Comparison of ENCODE assay signal across 4 cellular contexts in the genomic region with DNA sequence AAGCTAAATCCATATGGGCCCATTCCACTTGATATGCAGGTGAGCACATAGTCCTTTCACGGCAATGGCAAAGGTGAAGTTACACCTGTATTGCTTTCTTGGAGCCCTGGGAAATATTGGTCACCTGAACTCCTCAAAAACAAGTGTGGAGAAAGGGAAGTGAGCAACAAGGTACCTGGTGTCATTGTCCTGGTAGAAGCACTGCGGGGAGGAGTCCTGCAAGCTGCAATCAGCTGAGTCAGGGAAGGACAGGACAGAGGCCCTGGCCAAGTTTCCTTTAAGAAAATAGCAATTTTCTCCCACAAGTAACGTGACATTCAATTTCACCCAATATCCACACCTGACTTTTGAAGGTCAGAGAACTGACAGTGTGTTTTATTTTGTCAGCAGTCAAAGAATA.
TF ChIP-seq lines count a peak whose summit lies in the region.

No MANE protein-coding gene starts in this region.

TF ChIP-seq in liver, 16 proteins besides CTCF, POLR2A, EP300 and RAD21:
- TF ChIP-seq HNF4A (conservative IDR thresholded peaks at IDR 0.05): peak in 1 of 2 donors; percentile 12
- peak; percentile 52 to 63 for TF ChIP-seq RXRA (IDR thresholded peaks at IDR 0.05)
- no peak for TF ChIP-seq TAF1 (conservative IDR thresholded peaks at IDR 0.05)

TF ChIP-seq in HepG2, 621 proteins besides CTCF, POLR2A, EP300 and RAD21 (continues in another document):
- TF ChIP-seq SOX6 (IDR thresholded peaks at IDR 0.05): no peak
- no peak for TF ChIP-seq SOX6 (CRISPR knock-in tag; IDR thresholded peaks at IDR 0.05)
- no peak for TF ChIP-seq ERF (CRISPR knock-in tag; IDR thresholded peaks at IDR 0.05)
- TF ChIP-seq, protein P1, sequence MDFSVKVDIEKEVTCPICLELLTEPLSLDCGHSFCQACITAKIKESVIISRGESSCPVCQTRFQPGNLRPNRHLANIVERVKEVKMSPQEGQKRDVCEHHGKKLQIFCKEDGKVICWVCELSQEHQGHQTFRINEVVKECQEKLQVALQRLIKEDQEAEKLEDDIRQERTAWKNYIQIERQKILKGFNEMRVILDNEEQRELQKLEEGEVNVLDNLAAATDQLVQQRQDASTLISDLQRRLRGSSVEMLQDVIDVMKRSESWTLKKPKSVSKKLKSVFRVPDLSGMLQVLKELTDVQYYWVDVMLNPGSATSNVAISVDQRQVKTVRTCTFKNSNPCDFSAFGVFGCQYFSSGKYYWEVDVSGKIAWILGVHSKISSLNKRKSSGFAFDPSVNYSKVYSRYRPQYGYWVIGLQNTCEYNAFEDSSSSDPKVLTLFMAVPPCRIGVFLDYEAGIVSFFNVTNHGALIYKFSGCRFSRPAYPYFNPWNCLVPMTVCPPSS (IDR thresholded peaks at IDR 0.05): no peak
- TF ChIP-seq, protein P2, sequence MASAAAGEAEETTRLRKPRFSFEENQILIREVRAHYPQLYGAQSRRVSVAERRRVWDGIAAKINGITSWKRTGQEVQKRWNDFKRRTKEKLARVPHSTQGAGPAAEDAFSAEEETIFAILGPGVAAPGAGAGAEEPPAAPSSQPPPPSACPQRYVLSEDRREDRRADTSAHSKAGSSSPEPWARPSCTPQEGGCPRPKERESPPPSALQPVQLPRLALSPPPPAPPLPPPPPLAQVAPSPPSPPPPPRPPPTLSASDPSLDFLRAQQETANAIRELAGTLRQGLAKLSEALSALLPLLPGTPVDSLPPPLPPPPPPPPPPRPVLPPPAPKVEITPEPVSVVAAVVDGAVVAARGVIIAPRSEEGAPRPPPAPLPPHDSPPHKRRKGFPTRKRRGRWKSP (CRISPR knock-in tag; IDR thresholded peaks at IDR 0.05): no peak
- no peak for TF ChIP-seq ZNF614 (CRISPR knock-in tag; IDR thresholded peaks at IDR 0.05; ENCODE audit: borderline replicate concordance)
- TF ChIP-seq ZNF615 (CRISPR knock-in tag; IDR thresholded peaks at IDR 0.05; ENCODE audit: borderline replicate concordance): no peak
- no peak for TF ChIP-seq KDM1A (CRISPR knock-in tag; IDR thresholded peaks at IDR 0.05)
- TF ChIP-seq ZNF121 (CRISPR knock-in tag; IDR thresholded peaks at IDR 0.05): no peak
- TF ChIP-seq ZNF33B (CRISPR knock-in tag; IDR thresholded peaks at IDR 0.05): no peak
- no peak for TF ChIP-seq ZNF781 (CRISPR knock-in tag; IDR thresholded peaks at IDR 0.05; ENCODE audit: borderline replicate concordance, not compliant biosample characterization)
- no peak for TF ChIP-seq NBN (conservative IDR thresholded peaks at IDR 0.05)
- TF ChIP-seq ZKSCAN1 (IDR thresholded peaks at IDR 0.05; ENCODE audit: low read length): no peak
- no peak for TF ChIP-seq ZNF564 (CRISPR knock-in tag; IDR thresholded peaks at IDR 0.05)
- TF ChIP-seq ELF3 (CRISPR knock-in tag; IDR thresholded peaks at IDR 0.05): no peak

TF ChIP-seq in H1, 55 proteins besides CTCF, POLR2A, EP300 and RAD21:
- no peak for TF ChIP-seq EGR1 (IDR thresholded peaks at IDR 0.05; ENCODE audit: borderline replicate concordance, low read depth, low read length)
- no peak for TF ChIP-seq TAF1 (IDR thresholded peaks at IDR 0.05; ENCODE audit: low read depth, low read length)
- TF ChIP-seq CBX8 (IDR thresholded peaks at IDR 0.05; ENCODE audit: borderline replicate concordance, low read depth, low read length): no peak
- TF ChIP-seq, protein P3, sequence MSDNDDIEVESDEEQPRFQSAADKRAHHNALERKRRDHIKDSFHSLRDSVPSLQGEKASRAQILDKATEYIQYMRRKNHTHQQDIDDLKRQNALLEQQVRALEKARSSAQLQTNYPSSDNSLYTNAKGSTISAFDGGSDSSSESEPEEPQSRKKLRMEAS (IDR thresholded peaks at IDR 0.05): no peak
- TF ChIP-seq RXRA (IDR thresholded peaks at IDR 0.05; ENCODE audit: insufficient read depth, low read depth, low read length): no peak
- no peak for TF ChIP-seq ASH2L (IDR thresholded peaks at IDR 0.05; ENCODE audit: low read length)
- no peak for TF ChIP-seq SIX5 (IDR thresholded peaks at IDR 0.05; ENCODE audit: low read depth, low read length)
TF ChIP-seq in H1: peak in this region for 0.

TF ChIP-seq in WTC11, 78 proteins besides CTCF, POLR2A, EP300 and RAD21:
- TF ChIP-seq ELF4 (CRISPR knock-in tag; IDR thresholded peaks at IDR 0.05; ENCODE audit: low read depth) (no peak), NR2C2 (CRISPR knock-in tag; IDR thresholded peaks at IDR 0.05) (no peak), ZNF219 (CRISPR knock-in tag; IDR thresholded peaks at IDR 0.05; ENCODE audit: borderline replicate concordance) (no peak), ZNF416 (CRISPR knock-in tag; IDR thresholded peaks at IDR 0.05) (no peak), ZBTB21 (CRISPR knock-in tag; IDR thresholded peaks at IDR 0.05; ENCODE audit: borderline replicate concordance) (no peak), ZNF138 (CRISPR knock-in tag; conservative IDR thresholded peaks at IDR 0.05) (no peak), ZNF671 (CRISPR knock-in tag; IDR thresholded peaks at IDR 0.05) (no peak), IRF2 (CRISPR knock-in tag; IDR thresholded peaks at IDR 0.05; ENCODE audit: borderline replicate concordance, low read depth) (no peak), TEAD1 (CRISPR knock-in tag; IDR thresholded peaks at IDR 0.05) (no peak), SMAD3 (CRISPR knock-in tag; IDR thresholded peaks at IDR 0.05; ENCODE audit: borderline replicate concordance) (no peak), GABPB1 (CRISPR knock-in tag; IDR thresholded peaks at IDR 0.05) (no peak), ATF1 (CRISPR knock-in tag; IDR thresholded peaks at IDR 0.05) (no peak), ETV6 (CRISPR knock-in tag; IDR thresholded peaks at IDR 0.05) (no peak), TP53 (CRISPR knock-in tag; IDR thresholded peaks at IDR 0.05) (no peak), NFATC4 (CRISPR knock-in tag; IDR thresholded peaks at IDR 0.05) (no peak)
- TF ChIP-seq, protein P4, sequence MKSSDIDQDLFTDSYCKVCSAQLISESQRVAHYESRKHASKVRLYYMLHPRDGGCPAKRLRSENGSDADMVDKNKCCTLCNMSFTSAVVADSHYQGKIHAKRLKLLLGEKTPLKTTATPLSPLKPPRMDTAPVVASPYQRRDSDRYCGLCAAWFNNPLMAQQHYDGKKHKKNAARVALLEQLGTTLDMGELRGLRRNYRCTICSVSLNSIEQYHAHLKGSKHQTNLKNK (CRISPR knock-in tag; IDR thresholded peaks at IDR 0.05): no peak
- TF ChIP-seq, protein P5, sequence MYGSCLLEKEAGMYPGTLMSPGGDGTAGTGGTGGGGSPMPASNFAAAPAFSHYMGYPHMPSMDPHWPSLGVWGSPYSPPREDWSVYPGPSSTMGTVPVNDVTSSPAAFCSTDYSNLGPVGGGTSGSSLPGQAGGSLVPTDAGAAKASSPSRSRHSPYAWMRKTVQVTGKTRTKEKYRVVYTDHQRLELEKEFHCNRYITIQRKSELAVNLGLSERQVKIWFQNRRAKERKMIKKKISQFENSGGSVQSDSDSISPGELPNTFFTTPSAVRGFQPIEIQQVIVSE (CRISPR knock-in tag; IDR thresholded peaks at IDR 0.05; ENCODE audit: borderline replicate concordance): no peak
- TF ChIP-seq, protein P6, sequence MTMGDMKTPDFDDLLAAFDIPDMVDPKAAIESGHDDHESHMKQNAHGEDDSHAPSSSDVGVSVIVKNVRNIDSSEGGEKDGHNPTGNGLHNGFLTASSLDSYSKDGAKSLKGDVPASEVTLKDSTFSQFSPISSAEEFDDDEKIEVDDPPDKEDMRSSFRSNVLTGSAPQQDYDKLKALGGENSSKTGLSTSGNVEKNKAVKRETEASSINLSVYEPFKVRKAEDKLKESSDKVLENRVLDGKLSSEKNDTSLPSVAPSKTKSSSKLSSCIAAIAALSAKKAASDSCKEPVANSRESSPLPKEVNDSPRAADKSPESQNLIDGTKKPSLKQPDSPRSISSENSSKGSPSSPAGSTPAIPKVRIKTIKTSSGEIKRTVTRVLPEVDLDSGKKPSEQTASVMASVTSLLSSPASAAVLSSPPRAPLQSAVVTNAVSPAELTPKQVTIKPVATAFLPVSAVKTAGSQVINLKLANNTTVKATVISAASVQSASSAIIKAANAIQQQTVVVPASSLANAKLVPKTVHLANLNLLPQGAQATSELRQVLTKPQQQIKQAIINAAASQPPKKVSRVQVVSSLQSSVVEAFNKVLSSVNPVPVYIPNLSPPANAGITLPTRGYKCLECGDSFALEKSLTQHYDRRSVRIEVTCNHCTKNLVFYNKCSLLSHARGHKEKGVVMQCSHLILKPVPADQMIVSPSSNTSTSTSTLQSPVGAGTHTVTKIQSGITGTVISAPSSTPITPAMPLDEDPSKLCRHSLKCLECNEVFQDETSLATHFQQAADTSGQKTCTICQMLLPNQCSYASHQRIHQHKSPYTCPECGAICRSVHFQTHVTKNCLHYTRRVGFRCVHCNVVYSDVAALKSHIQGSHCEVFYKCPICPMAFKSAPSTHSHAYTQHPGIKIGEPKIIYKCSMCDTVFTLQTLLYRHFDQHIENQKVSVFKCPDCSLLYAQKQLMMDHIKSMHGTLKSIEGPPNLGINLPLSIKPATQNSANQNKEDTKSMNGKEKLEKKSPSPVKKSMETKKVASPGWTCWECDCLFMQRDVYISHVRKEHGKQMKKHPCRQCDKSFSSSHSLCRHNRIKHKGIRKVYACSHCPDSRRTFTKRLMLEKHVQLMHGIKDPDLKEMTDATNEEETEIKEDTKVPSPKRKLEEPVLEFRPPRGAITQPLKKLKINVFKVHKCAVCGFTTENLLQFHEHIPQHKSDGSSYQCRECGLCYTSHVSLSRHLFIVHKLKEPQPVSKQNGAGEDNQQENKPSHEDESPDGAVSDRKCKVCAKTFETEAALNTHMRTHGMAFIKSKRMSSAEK (CRISPR knock-in tag; IDR thresholded peaks at IDR 0.05; ENCODE audit: borderline replicate concordance): no peak
- TF ChIP-seq, protein P7, sequence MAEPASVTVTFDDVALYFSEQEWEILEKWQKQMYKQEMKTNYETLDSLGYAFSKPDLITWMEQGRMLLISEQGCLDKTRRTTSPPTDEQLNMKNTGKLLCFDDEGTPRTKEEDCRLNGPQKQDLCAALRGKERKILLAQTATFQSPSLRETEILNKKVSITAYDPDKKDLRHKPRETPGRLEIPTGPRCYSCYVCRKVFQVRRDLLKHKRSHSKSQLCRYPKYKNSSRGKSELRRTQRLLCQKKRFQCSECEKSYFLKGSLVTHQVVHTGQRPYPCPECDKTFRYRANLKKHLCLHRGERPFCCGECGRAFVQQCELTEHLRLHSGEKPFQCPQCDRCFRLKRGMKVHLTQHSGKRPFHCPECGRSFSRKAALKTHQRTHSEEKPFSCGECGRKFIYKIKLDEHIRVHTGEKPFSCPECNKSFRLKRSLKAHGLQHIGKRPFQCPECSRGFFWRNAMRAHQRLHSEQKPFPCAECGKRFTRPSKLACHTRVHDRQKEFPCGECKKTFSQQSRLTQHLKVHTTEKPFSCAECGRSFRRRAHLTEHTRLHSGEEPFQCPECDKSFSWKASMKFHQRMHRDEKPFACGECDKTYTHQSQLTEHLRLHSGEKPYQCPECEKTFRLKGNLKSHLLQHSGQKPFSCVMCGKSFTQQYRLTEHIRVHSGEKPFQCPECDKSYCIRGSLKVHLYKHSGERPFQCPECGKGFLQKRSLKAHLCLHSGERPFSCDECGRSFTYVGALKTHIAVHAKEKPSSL (CRISPR knock-in tag; conservative IDR thresholded peaks at IDR 0.05): no peak
- TF ChIP-seq, protein P8, sequence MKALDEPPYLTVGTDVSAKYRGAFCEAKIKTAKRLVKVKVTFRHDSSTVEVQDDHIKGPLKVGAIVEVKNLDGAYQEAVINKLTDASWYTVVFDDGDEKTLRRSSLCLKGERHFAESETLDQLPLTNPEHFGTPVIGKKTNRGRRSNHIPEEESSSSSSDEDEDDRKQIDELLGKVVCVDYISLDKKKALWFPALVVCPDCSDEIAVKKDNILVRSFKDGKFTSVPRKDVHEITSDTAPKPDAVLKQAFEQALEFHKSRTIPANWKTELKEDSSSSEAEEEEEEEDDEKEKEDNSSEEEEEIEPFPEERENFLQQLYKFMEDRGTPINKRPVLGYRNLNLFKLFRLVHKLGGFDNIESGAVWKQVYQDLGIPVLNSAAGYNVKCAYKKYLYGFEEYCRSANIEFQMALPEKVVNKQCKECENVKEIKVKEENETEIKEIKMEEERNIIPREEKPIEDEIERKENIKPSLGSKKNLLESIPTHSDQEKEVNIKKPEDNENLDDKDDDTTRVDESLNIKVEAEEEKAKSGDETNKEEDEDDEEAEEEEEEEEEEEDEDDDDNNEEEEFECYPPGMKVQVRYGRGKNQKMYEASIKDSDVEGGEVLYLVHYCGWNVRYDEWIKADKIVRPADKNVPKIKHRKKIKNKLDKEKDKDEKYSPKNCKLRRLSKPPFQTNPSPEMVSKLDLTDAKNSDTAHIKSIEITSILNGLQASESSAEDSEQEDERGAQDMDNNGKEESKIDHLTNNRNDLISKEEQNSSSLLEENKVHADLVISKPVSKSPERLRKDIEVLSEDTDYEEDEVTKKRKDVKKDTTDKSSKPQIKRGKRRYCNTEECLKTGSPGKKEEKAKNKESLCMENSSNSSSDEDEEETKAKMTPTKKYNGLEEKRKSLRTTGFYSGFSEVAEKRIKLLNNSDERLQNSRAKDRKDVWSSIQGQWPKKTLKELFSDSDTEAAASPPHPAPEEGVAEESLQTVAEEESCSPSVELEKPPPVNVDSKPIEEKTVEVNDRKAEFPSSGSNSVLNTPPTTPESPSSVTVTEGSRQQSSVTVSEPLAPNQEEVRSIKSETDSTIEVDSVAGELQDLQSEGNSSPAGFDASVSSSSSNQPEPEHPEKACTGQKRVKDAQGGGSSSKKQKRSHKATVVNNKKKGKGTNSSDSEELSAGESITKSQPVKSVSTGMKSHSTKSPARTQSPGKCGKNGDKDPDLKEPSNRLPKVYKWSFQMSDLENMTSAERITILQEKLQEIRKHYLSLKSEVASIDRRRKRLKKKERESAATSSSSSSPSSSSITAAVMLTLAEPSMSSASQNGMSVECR (CRISPR knock-in tag; IDR thresholded peaks at IDR 0.05; ENCODE audit: borderline replicate concordance): no peak
